In genomic region chr10:101056365-101057151, GRCh38 we compare ENCODE assay signal across 25 cellular contexts. TPM values are rescaled to one million over a fixed set of nuclear protein-coding genes. Genes with fewer than 3 reads are reported as not detected.
DNase-seq lines count a peak whose midpoint lies in the region; ATAC-seq, FAIRE-seq and TF ChIP-seq lines count a peak whose summit lies in the region.
"Had no signal": no experiment of that assay in that cellular context is flagged by ENCODE, and none has a peak within 500 bp of the region (broad histone marks: within the 10 kb centered on the region; RNA-seq: fewer than 3 reads in every experiment).

No MANE protein-coding gene starts in this region.

- TF ChIP-seq CTCF in A673 (conservative IDR thresholded peaks at IDR 0.05; ENCODE audit: low read depth, low read length) (no peak), DOHH2 (IDR thresholded peaks at IDR 0.05; ENCODE audit: low read depth, low read length, poor library complexity, severe bottlenecking) (no peak), SU-DHL-6 (IDR thresholded peaks at IDR 0.05; ENCODE audit: insufficient read depth, low read length, poor library complexity, severe bottlenecking) (no peak)

- H3K36me3 ChIP-seq in A673 (ENCODE audit: insufficient read depth, low read length, poor library complexity, severe bottlenecking) (no peaks in the 10 kb centered on the region), DOHH2 (ENCODE audit: control insufficient read depth, low read length) (peaks cover 50% of the 10 kb centered on the region), SU-DHL-6 (ENCODE audit: low read length) (peaks cover 8% of the 10 kb centered on the region; the same call in 1 of the 2 replicates), small intestine (ENCODE audit: control insufficient read depth in 2 of 2, insufficient read depth in 2 of 2, low read length in 2 of 2) (no peaks in the 10 kb centered on the region), aorta (ENCODE audit: control insufficient read depth in 1 of 2, insufficient read depth in 2 of 2, low read length in 1 of 2) (no peaks in the 10 kb centered on the region)

- peaks cover 5% of the 10 kb centered on the region; the same call in 1 of the 2 replicates for H3F3A ChIP-seq in DOHH2 (ENCODE audit: control insufficient read depth, insufficient read depth)
- H3F3A ChIP-seq in SU-DHL-6 (ENCODE audit: insufficient read depth), result peaks cover 8% of the 10 kb centered on the region

- no peak for TF ChIP-seq POLR2A in GM12892 (IDR thresholded peaks at IDR 0.05; ENCODE audit: low read depth, low read length)

- CTCF ChIA-PET in A673 (lab: Charles Lee), result no interaction called here

- no peak overlapping the region for H3K9ac ChIP-seq in SU-DHL-6 (ENCODE audit: low read length)
- H3K9ac ChIP-seq: GM23248 had no signal

- no peak for ATAC-seq in aorta (ENCODE audit: low FRiP score)
- ATAC-seq: A549, Panc1 had no signal

- H3K9me3 ChIP-seq in A673 (ENCODE audit: low read depth, low read length, poor library complexity, severe bottlenecking) (no peaks in the 10 kb centered on the region), DOHH2 (ENCODE audit: control insufficient read depth, insufficient read depth, low read length) (no peaks in the 10 kb centered on the region), SU-DHL-6 (ENCODE audit: insufficient read depth, low read length) (no peaks in the 10 kb centered on the region), small intestine (ENCODE audit: control insufficient read depth, low read depth) (no peaks in the 10 kb centered on the region), aorta (ENCODE audit: control insufficient read depth, low read length) (no peaks in the 10 kb centered on the region)
- H3K9me3 ChIP-seq: A549 had no signal

- 72 to 88% (median 74%) methylated on average over 4 of the region's 4 CpGs for WGBS in small intestine, 3 donors
- WGBS in aorta, 2 donors, result 93 to 97% methylated on average over 4 of the region's 4 CpGs

- POLR2A ChIA-PET in A673 (lab: Charles Lee; ENCODE audit: low non-redundant PET), result no interaction called here

- FAIRE-seq in small intestine (lab: Jason Lieb, UNC) (no peak), GM12892 (lab: Jason Lieb, UNC) (no peak)
- FAIRE-seq: A549, HTR-8/SVneo had no signal

- H3K27ac ChIP-seq in A673 (ENCODE audit: low read depth, low read length, poor library complexity, severe bottlenecking) (peak overlapping the region; percentile 6), DOHH2 (ENCODE audit: low read depth, low read length) (no peak overlapping the region), SU-DHL-6 (ENCODE audit: low read depth, low read length) (no peak overlapping the region), small intestine (ENCODE audit: low read depth in 1 of 2, low read length in 1 of 2) (peak overlapping the region in 1 of 2 donors; percentile 68), aorta (ENCODE audit: low read depth in 1 of 2, low read length in 2 of 2) (no peak overlapping the region)
- H3K27ac ChIP-seq: A549, GM23248 had no signal

- H2AFZ ChIP-seq in SU-DHL-6 (ENCODE audit: low read depth, low read length, severe bottlenecking), result no peak overlapping the region
- H2AFZ ChIP-seq: GM23248 had no signal

- no peaks in the 10 kb centered on the region for H3K27me3 ChIP-seq in A673 (replicated peaks; ENCODE audit: insufficient read depth, low read depth, low read length, poor library complexity)
- no peaks in the 10 kb centered on the region for H3K27me3 ChIP-seq in DOHH2 (ENCODE audit: control insufficient read depth, low read length)
- no peaks in the 10 kb centered on the region for H3K27me3 ChIP-seq in SU-DHL-6 (ENCODE audit: low read length)
- H3K27me3 ChIP-seq in small intestine (ENCODE audit: control insufficient read depth in 2 of 2, insufficient read depth in 2 of 2, low read length in 2 of 2), result no peaks in the 10 kb centered on the region
- no peaks in the 10 kb centered on the region for H3K27me3 ChIP-seq in aorta (ENCODE audit: control insufficient read depth in 1 of 2, insufficient read depth in 2 of 2, low read length in 1 of 2)

- BruUV-seq in A673 (replicated peaks; lab: Mats Ljungman, UMichigan), result no TSS peak

- no peak for DNase-seq in A673 (ENCODE audit: low spot score)
- peak; percentile 82 for DNase-seq in small intestine
- no peak for DNase-seq in GM12892 (ENCODE audit: insufficient read length)
- DNase-seq in activated gamma-delta T cell (lab: John Stamatoyannopoulos, UW), result no peak
- no peak for DNase-seq in aorta
- DNase-seq: CD8-positive, alpha-beta memory T cell; DMS 273 treated with DMSO at 0.1 percent for 48 hours; DMS79; GM23248; H7; KBM-7; MM.1S; NCI-H1048; NCI-H1417; NCI-H1694; NCI-H2029 treated with DMSO at 0.1 percent for 48 hours; NCI-H446 treated with DMSO at 0.1 percent for 48 hours; NCI-H526; SHP77 treated with DMSO at 0.1 percent for 48 hours had no signal

- H3K4me2 ChIP-seq in DOHH2 (ENCODE audit: low read length) (0 out of 2 replicates have a peak overlapping the region, but pooled peaks have one; percentile 7), SU-DHL-6 (ENCODE audit: low read depth, low read length, poor library complexity, severe bottlenecking) (peak overlapping the region; percentile 7)
- H3K4me2 ChIP-seq: A549 had no signal

- H3K79me2 ChIP-seq in DOHH2 (ENCODE audit: control insufficient read depth, low read length) (peaks cover 68% of the 10 kb centered on the region), SU-DHL-6 (ENCODE audit: insufficient read depth, low read length) (peaks cover 54% of the 10 kb centered on the region)

- intact Hi-C loops in A673 (cut with micrococcal nuclease; ENCODE audit: unreplicated experiment) (no loop called here), aorta (cut with DNase I) (no loop called here)

- H3K4me1 ChIP-seq in A673 (ENCODE audit: insufficient read depth, low read length, poor library complexity, severe bottlenecking), result peaks cover 26% of the 10 kb centered on the region
- H3K4me1 ChIP-seq in DOHH2 (ENCODE audit: control insufficient read depth, low read length), result peaks cover 43% of the 10 kb centered on the region
- H3K4me1 ChIP-seq in small intestine (ENCODE audit: control insufficient read depth in 2 of 2, insufficient read depth in 1 of 2, low read depth in 1 of 2, low read length in 1 of 2), result no peaks in the 10 kb centered on the region
- H3K4me1 ChIP-seq in aorta (ENCODE audit: control insufficient read depth in 1 of 2, insufficient read depth in 2 of 2, low read length in 2 of 2), result no peaks in the 10 kb centered on the region

- peaks cover 11% of the 10 kb centered on the region; the same call in 1 of the 2 replicates for H4K20me1 ChIP-seq in DOHH2 (ENCODE audit: control insufficient read depth, insufficient read depth, low read depth, low read length)
- H4K20me1 ChIP-seq in SU-DHL-6 (ENCODE audit: low read depth, low read length), result peaks cover 17% of the 10 kb centered on the region

- H3K4me3 ChIP-seq in A673 (ENCODE audit: low read depth, low read length, poor library complexity, severe bottlenecking) (no peak overlapping the region), DOHH2 (ENCODE audit: low read length) (no peak overlapping the region), SU-DHL-6 (ENCODE audit: insufficient read depth, low read length, poor library complexity, severe bottlenecking) (no peak overlapping the region), small intestine (ENCODE audit: low read depth in 1 of 2, low read length in 2 of 2) (no peak overlapping the region), aorta (ENCODE audit: low read length in 2 of 2) (no peak overlapping the region)
- H3K4me3 ChIP-seq: A549, GM23248 had no signal

- H3K9me2 ChIP-seq in DOHH2 (replicated peaks; ENCODE audit: control insufficient read depth, low read length) (no peaks in the 10 kb centered on the region), SU-DHL-6 (replicated peaks; ENCODE audit: insufficient read depth, low read length) (no peaks in the 10 kb centered on the region)

RNA-seq across cellular contexts. Expression of gene KAZALD1, which starts 5.2 kb away (rescaled TPM):
- total RNA-seq in A673 (2021), result 12.5 and 19.2 TPM in 2 replicates
- polyA plus RNA-seq in small intestine, result 10 to 100 TPM in 2 of 3 donors, 1 to 10 TPM in 1; 8.1 to 76.0 (median 39.2) TPM
- polyA plus RNA-seq in GM12892 (2012; ENCODE audit: missing spikeins), result 0.66 TPM
- 10 to 100 TPM; 12.4 to 17.6 TPM for total RNA-seq in aorta
- polyA plus RNA-seq in aorta, result 10 to 100 TPM; 12.9 to 20.7 TPM
- polyA plus RNA-seq: CD8-positive, alpha-beta memory T cell had no signal

RNA-seq across cellular contexts. Expression of gene SFXN3, which starts 25.5 kb away (rescaled TPM):
- total RNA-seq in A673 (2021), result 15.5 and 16.9 TPM in 2 replicates
- 100 to 1,000 TPM in 1 of 3 donors, 10 to 100 TPM in 2; 35.0 to 104 (median 70.5) TPM for polyA plus RNA-seq in small intestine
- 2.2 TPM for polyA plus RNA-seq in GM12892 (2012; ENCODE audit: missing spikeins)
- total RNA-seq in aorta, result 100 to 1,000 TPM in 1 of 2 donors, 10 to 100 TPM in 1; 91.5 to 113 TPM
- polyA plus RNA-seq in aorta, result 10 to 100 TPM; 42.6 to 97.1 TPM

RNA-seq across cellular contexts. Expression of gene PDZD7, which starts 25.6 kb away (rescaled TPM):
- total RNA-seq in A673 (2021), result 0.26 and 0.30 TPM in 2 replicates
- polyA plus RNA-seq in small intestine, result 10 to 100 TPM in 2 of 3 donors, 1 to 10 TPM in 1; 3.1 to 38.5 (median 19.2) TPM
- polyA plus RNA-seq in GM12892 (2012; ENCODE audit: missing spikeins), result 0.15 TPM
- 1 to 10 TPM; 1.1 to 1.6 TPM for total RNA-seq in aorta
- 1 to 10 TPM in 1 of 2 donors, under 1 TPM in 1; 0.97 to 3.9 TPM for polyA plus RNA-seq in aorta
- polyA plus RNA-seq: CD14-positive monocyte had no signal

RNA-seq across cellular contexts. Expression of gene LZTS2, which starts 57.0 kb away (rescaled TPM):
- total RNA-seq in A673 (2021) (49.1 and 59.9 TPM in 2 replicates), aorta (10 to 100 TPM; 94.0 to 95.3 TPM)
- polyA plus RNA-seq in small intestine (10 to 100 TPM; 13.6 to 41.3 (median 16.8) TPM), aorta (100 to 1,000 TPM in 1 of 2 donors, 10 to 100 TPM in 1; 38.3 to 108 TPM)
- 4.3 TPM for polyA plus RNA-seq in GM12892 (2012; ENCODE audit: missing spikeins)
